In the genomic region with DNA sequence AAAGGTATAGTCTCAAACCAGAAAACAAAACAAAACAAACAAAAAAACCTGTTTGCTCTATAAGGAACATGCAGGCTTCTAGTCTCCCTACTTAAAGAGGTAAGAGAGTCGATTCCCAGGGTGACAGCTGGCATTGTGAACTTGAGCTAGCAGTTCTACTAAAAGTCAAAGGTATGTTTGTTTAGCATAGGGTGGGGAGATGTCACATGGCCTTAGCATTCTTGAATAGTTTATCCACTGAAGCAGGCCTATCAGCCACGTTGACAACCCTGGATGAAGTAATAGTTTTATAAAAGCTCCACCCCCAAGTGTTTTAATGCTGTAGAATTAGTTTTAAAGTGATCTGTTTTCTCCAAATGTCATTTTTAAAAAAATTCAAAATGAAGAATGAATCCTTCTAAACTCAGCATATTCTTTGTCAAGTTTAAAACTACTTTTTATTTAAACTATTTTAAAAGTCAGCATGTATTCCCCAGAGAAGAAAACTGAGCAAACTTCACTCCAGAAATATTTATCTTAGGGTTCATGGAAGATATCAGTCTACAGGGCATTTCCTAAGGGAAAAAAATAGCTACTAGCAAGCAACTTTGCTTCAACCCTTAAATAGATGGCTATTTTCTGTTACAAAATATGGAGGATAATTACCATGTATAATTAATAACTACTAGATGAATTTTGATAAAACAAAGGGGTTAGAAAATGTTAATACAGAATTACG, we compare ENCODE assay signal across 11 cellular contexts. TPM values are rescaled to one million over a fixed set of nuclear protein-coding genes. Genes with fewer than 3 reads are reported as not detected.
DNase-seq lines count a peak whose midpoint lies in the region; ATAC-seq and TF ChIP-seq lines count a peak whose summit lies in the region.
"Had no signal": no experiment of that assay in that cellular context is flagged by ENCODE, and none has a peak within 500 bp of the region (broad histone marks: within the 10 kb centered on the region; RNA-seq: fewer than 3 reads in every experiment).

No MANE protein-coding gene starts in this region.

- intact Hi-C loops in mammary epithelial cell (cut with micrococcal nuclease), result no loop called here
- intact Hi-C loops in left lung (cut with DNase I), result no loop called here
- intact Hi-C loops in upper lobe of right lung (cut with DNase I), result no loop called here

- H3K79me2 ChIP-seq in mammary epithelial cell (ENCODE audit: insufficient read depth, low read length), result no peaks in the 10 kb centered on the region

- dilution Hi-C loops in mammary epithelial cell (cut with HindIII; ENCODE audit: low sequenced_read_pairs), result no loop called here

- DNase-seq in SIG-M5 treated with dmso at 0.1 percent for 504 hours (lab: John Stamatoyannopoulos, UW; ENCODE audit: unreplicated experiment) (peak; percentile 68), SIG-M5 (lab: John Stamatoyannopoulos, UW) (no peak), mammary epithelial cell (no peak), left lung (no peak), upper lobe of right lung (no peak), NCI-H1930 (lab: John Stamatoyannopoulos, UW) (no peak)
- DNase-seq: activated naive CD8-positive, alpha-beta T cell treated with anti-CD3 and anti-CD28 coated beads, Interleukin-2, amount 50 U/mL, for 24 hours; NCI-H748 treated with DMSO at 0.1 percent for 48 hours had no signal

- in situ Hi-C loops in mammary epithelial cell (cut with MboI; ENCODE audit: low sequenced_read_pairs in 2 of 2), result no loop called here

- CTCF ChIA-PET in mammary epithelial cell (lab: Charles Lee; ENCODE audit: low non-redundant PET), result no interaction called here

- 33% methylated on average over 3 of the region's 3 CpGs for WGBS in mammary epithelial cell (ENCODE audit: low coverage, missing lambda C conversion rate)

- H3K27me3 ChIP-seq in mammary epithelial cell (ENCODE audit: insufficient read depth, low read length), result no peaks in the 10 kb centered on the region
- no peaks in the 10 kb centered on the region for H3K27me3 ChIP-seq in left lung
- no peaks in the 10 kb centered on the region for H3K27me3 ChIP-seq in upper lobe of right lung

- H3K9me3 ChIP-seq in mammary epithelial cell (replicated peaks; ENCODE audit: insufficient read depth, low read length) (no peaks in the 10 kb centered on the region), left lung (no peaks in the 10 kb centered on the region), upper lobe of right lung (no peaks in the 10 kb centered on the region)

- H3K4me1 ChIP-seq in mammary epithelial cell (ENCODE audit: insufficient read depth, low read length) (no peaks in the 10 kb centered on the region), left lung (peaks cover 0 to 6% of the 10 kb centered on the region in 2 donors), upper lobe of right lung (no peaks in the 10 kb centered on the region)

- no TSS peak for BruUV-seq in mammary epithelial cell (replicated peaks; lab: Mats Ljungman, UMichigan)

- H2AFZ ChIP-seq in mammary epithelial cell (ENCODE audit: low read depth, low read length), result peak overlapping the region; percentile 35

- H4K20me1 ChIP-seq in mammary epithelial cell (ENCODE audit: insufficient read depth, low read length), result no peaks in the 10 kb centered on the region

- H3K36me3 ChIP-seq in mammary epithelial cell (ENCODE audit: insufficient read depth, low read length) (no peaks in the 10 kb centered on the region), left lung (no peaks in the 10 kb centered on the region), upper lobe of right lung (no peaks in the 10 kb centered on the region)

- H3K27ac ChIP-seq in mammary epithelial cell (ENCODE audit: insufficient read depth, low read depth, low read length) (no peak overlapping the region), left lung (no peak overlapping the region), upper lobe of right lung (no peak overlapping the region)
- H3K27ac ChIP-seq: VCaP had no signal

- H3K4me2 ChIP-seq in mammary epithelial cell (ENCODE audit: insufficient read depth, low read depth, low read length), result no peak overlapping the region

- TF ChIP-seq CTCF in mammary epithelial cell (conservative IDR thresholded peaks at IDR 0.05 in 1 of 2, IDR thresholded peaks at IDR 0.05 in 1 of 2; ENCODE audit: extremely low read depth in 1 of 2, insufficient read depth in 1 of 2, low read depth in 1 of 2, low read length in 2 of 2) (no peak), left lung (IDR thresholded peaks at IDR 0.05) (no peak), upper lobe of right lung (IDR thresholded peaks at IDR 0.05) (no peak)

- H3K9ac ChIP-seq in mammary epithelial cell (ENCODE audit: insufficient read depth, low read length), result no peak overlapping the region

- ATAC-seq in left lung (peak; percentile 91), upper lobe of right lung (peak; percentile 67), GM19452 (IDR thresholded peaks at IDR 0.05; ENCODE audit: unreplicated experiment) (no peak), HG02571 (IDR thresholded peaks at IDR 0.05; ENCODE audit: unreplicated experiment) (no peak)
- ATAC-seq: activated naive CD8-positive, alpha-beta T cell treated with anti-CD3 and anti-CD28 coated beads, Interleukin-2, amount 50 U/mL, for 24 hours had no signal

- H3K4me3 ChIP-seq in mammary epithelial cell (replicated peaks in 1 of 3; ENCODE audit: insufficient read depth in 1 of 3, low read depth in 2 of 3, low read length in 3 of 3), result no peak overlapping the region
- no peak overlapping the region for H3K4me3 ChIP-seq in left lung
- no peak overlapping the region for H3K4me3 ChIP-seq in upper lobe of right lung

RNA-seq across cellular contexts. Expression of a gene that starts 1.7 kb away (rescaled TPM):
- total RNA-seq in mammary epithelial cell, result under 1 TPM; 0.12 to 0.50 TPM
- 0.08 TPM for polyA plus RNA-seq in mammary epithelial cell
- not detected for polyA minus RNA-seq in mammary epithelial cell
- 1 to 10 TPM; 1.5 to 1.7 TPM for total RNA-seq in left lung
- 2.5 TPM for total RNA-seq in upper lobe of right lung

RNA-seq across cellular contexts. Expression of a gene that starts 29.5 kb away (rescaled TPM):
- total RNA-seq in mammary epithelial cell (100 to 1,000 TPM; 429 to 570 TPM), left lung (100 to 1,000 TPM; 532 to 556 TPM), upper lobe of right lung (571 TPM)
- polyA plus RNA-seq in mammary epithelial cell, result 487 TPM
- polyA minus RNA-seq in mammary epithelial cell, result 414 TPM

RNA-seq across cellular contexts. Expression of a gene that starts 43.8 kb away (rescaled TPM):
- total RNA-seq in mammary epithelial cell, result 100 to 1,000 TPM; 464 to 468 TPM
- 914 TPM for polyA plus RNA-seq in mammary epithelial cell
- polyA minus RNA-seq in mammary epithelial cell, result 331 TPM
- 100 to 1,000 TPM; 377 to 467 TPM for total RNA-seq in left lung
- total RNA-seq in upper lobe of right lung, result 368 TPM

Comparison
In these comparisons a context has a peak if more than half of its experiments do, and no peak if none do; other contexts are left out.
1. ATAC-seq: peak in left lung (single experiment) and upper lobe of right lung (single experiment); none in GM19452 (single experiment) and HG02571 (single experiment).